ENCODE assay signal across 25 cellular contexts in the genomic region with DNA sequence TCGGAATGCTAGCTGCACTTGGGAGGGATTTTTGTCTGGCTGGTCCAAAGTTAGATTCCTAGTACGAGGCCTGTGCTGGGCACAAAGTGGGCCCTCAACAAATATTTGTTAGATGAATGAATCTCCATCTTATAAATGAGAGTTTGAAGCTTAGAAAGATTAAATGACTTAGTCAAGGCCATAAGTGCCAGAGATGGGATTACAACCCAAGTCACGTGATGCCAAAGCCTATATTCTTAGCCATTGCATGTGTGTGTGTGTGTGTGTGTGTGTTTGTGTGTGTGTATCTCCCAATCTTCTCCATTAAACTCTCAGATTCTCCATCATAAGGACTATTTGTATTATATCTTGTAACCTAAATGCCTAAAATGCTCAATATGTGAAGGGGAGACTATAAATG.
DNase-seq lines count a peak whose midpoint lies in the region; ATAC-seq, FAIRE-seq and TF ChIP-seq lines count a peak whose summit lies in the region.
"Had no signal": no experiment of that assay in that cellular context is flagged by ENCODE, and none has a peak within 500 bp of the region (broad histone marks: within the 10 kb centered on the region; RNA-seq: fewer than 3 reads in every experiment).

No MANE protein-coding gene starts in this region.

- no peak for TF ChIP-seq RAD21 in HepG2 (CRISPR knock-in tag; IDR thresholded peaks at IDR 0.05)
- TF ChIP-seq RAD21 in K562 (CRISPR knock-in tag; conservative IDR thresholded peaks at IDR 0.05 in 1 of 2, IDR thresholded peaks at IDR 0.05 in 1 of 2): no peak

- POLR2A ChIA-PET in HepG2 (lab: Yijun Ruan, JAX) (no interaction called here), K562 (lab: Yijun Ruan, JAX) (interaction anchor here (0.6 kb wide), 1 partner anchor 1033 kb away, joined by 3 read pairs; no protein-coding TSS in a partner anchor)

- FAIRE-seq in HepG2 (lab: Jason Lieb, UNC): no peak
- no peak for FAIRE-seq in K562 (lab: Jason Lieb, UNC)
- FAIRE-seq: A549, D721Med, GM12891, GM18507, H54 had no signal

- H3K27me3 Mint-ChIP-seq in progenitor cell of endocrine pancreas: no peaks in the 10 kb centered on the region

- intact Hi-C loops in HepG2 (cut with micrococcal nuclease; ENCODE audit: unreplicated experiment): no loop called here
- intact Hi-C loops in right lobe of liver (cut with DNase I): no loop called here
- intact Hi-C loops in K562 (cut with micrococcal nuclease): no loop called here

- H3K4me1 ChIP-seq in HepG2 (ENCODE audit: insufficient read depth, low read length) (peaks cover 29% of the 10 kb centered on the region), right lobe of liver (no peaks in the 10 kb centered on the region), K562 (replicated peaks in 1 of 2; ENCODE audit: control insufficient read depth in 2 of 2, insufficient read depth in 2 of 2, low read length in 2 of 2) (no peaks in the 10 kb centered on the region)
- H3K4me1 ChIP-seq: BLaER1 treated with 17β-estradiol and CSF1 and Interleukin-3, amounts not matched to agents 10 nM and 100 nM had no signal

- ATAC-seq in HepG2: no peak
- no peak for ATAC-seq in right lobe of liver
- ATAC-seq in K562: no peak
- ATAC-seq in GM18858 (IDR thresholded peaks at IDR 0.05; ENCODE audit: unreplicated experiment): no peak
- ATAC-seq: A549 had no signal

- in situ Hi-C loops in HepG2 (cut with HindIII; ENCODE audit: extremely low pct_ligation_motif_present, low pct_unique_long_range_greater_than_20kb): no loop called here
- in situ Hi-C loops in K562 (cut with MboI): no loop called here

- H3K9me3 ChIP-seq in HepG2 (ENCODE audit: low read length): no peaks in the 10 kb centered on the region
- H3K9me3 ChIP-seq in right lobe of liver: no peaks in the 10 kb centered on the region
- H3K9me3 ChIP-seq in K562 (replicated peaks; ENCODE audit: control insufficient read depth, insufficient read depth, low read depth, low read length): no peaks in the 10 kb centered on the region
- H3K9me3 ChIP-seq: BE2C had no signal

- BruUV-seq in HepG2 (replicated peaks; lab: Mats Ljungman, UMichigan) (no TSS peak), K562 (replicated peaks; lab: Mats Ljungman, UMichigan) (no TSS peak)

- H3K4me3 ChIP-seq in HepG2 (replicated peaks in 1 of 3; ENCODE audit: insufficient read depth in 1 of 3, low read depth in 2 of 3, low read length in 3 of 3) (no peak overlapping the region), right lobe of liver (no peak overlapping the region), K562 (no peak overlapping the region)
- H3K4me3 ChIP-seq: A549; BLaER1 treated with 17β-estradiol and CSF1 and Interleukin-3, amounts not matched to agents 10 nM and 100 nM had no signal

- H3K4me1 Mint-ChIP-seq in progenitor cell of endocrine pancreas (ENCODE audit: low read depth): peaks cover 8% of the 10 kb centered on the region
- H3K4me1 Mint-ChIP-seq: CD14-positive monocyte; CD8-positive, alpha-beta memory T cell had no signal

- TF ChIP-seq POLR2A in HepG2 (IDR thresholded peaks at IDR 0.05; ENCODE audit: insufficient read depth in 1 of 2, low read depth in 2 of 2, low read length in 2 of 2): no peak
- TF ChIP-seq POLR2A in right lobe of liver (IDR thresholded peaks at IDR 0.05): no peak
- no peak for TF ChIP-seq POLR2A in K562 (conservative IDR thresholded peaks at IDR 0.05)

- H2AFZ ChIP-seq in HepG2 (ENCODE audit: low read length): no peak overlapping the region
- H2AFZ ChIP-seq in K562 (ENCODE audit: low read depth, low read length): no peak overlapping the region

- peak overlapping the region; percentile 28 for H3K27ac Mint-ChIP-seq in progenitor cell of endocrine pancreas
- H3K27ac Mint-ChIP-seq: CD14-positive monocyte; CD4-positive, alpha-beta T cell; CD8-positive, alpha-beta memory T cell had no signal

- no peaks in the 10 kb centered on the region for H3K36me3 Mint-ChIP-seq in progenitor cell of endocrine pancreas (ENCODE audit: insufficient read depth)
- H3K36me3 Mint-ChIP-seq: CD14-positive monocyte; CD8-positive, alpha-beta memory T cell had no signal

- no peak overlapping the region for H3K4me3 Mint-ChIP-seq in progenitor cell of endocrine pancreas (ENCODE audit: low read depth)
- H3K4me3 Mint-ChIP-seq: CD14-positive monocyte; CD4-positive, alpha-beta T cell; CD8-positive, alpha-beta memory T cell had no signal

- DNase-seq in HepG2 (ENCODE audit: low spot score) (no peak), right lobe of liver (no peak), K562 (ENCODE audit: extremely low read depth in 1 of 4, low spot score in 3 of 4) (no peak), progenitor cell of endocrine pancreas (ENCODE audit: low spot score, unreplicated experiment) (no peak), NCI-H345 treated with DMSO at 0.1 percent for 48 hours (lab: John Stamatoyannopoulos, UW; ENCODE audit: unreplicated experiment) (no peak)
- DNase-seq: 8988T; ACHN; AML-193; BE2C; CD4-positive, alpha-beta T cell; CD8-positive, alpha-beta memory T cell; DMS 273 treated with DMSO at 0.1 percent for 48 hours; DMS79; EL; GDM1; GOT3; HCEC 1CT had no signal

- peaks cover 8% of the 10 kb centered on the region for H3K9me3 Mint-ChIP-seq in progenitor cell of endocrine pancreas (ENCODE audit: low read depth)
- H3K9me3 Mint-ChIP-seq: CD4-positive, alpha-beta T cell had no signal

- H4K20me1 ChIP-seq in HepG2 (ENCODE audit: insufficient read depth, low read length): no peaks in the 10 kb centered on the region
- no peaks in the 10 kb centered on the region for H4K20me1 ChIP-seq in K562 (replicated peaks; ENCODE audit: control insufficient read depth, insufficient read depth, low read length)
- H4K20me1 ChIP-seq: BLaER1 treated with 17β-estradiol and CSF1 and Interleukin-3, amounts not matched to agents 10 nM and 100 nM had no signal

- H3K9me1 ChIP-seq in K562 (ENCODE audit: control insufficient read depth, insufficient read depth, low read length): no peaks in the 10 kb centered on the region

- CTCF ChIA-PET in HepG2 (lab: Yijun Ruan, JAX; ENCODE audit: low intra/inter-chr PET ratio, low total read pairs): no interaction called here
- CTCF ChIA-PET in K562 (lab: Yijun Ruan, JAX; ENCODE audit: low intra/inter-chr PET ratio): no interaction called here

- H3K27me3 ChIP-seq in HepG2 (ENCODE audit: control insufficient read depth in 1 of 2, insufficient read depth in 2 of 2, low read length in 2 of 2): no peaks in the 10 kb centered on the region
- H3K27me3 ChIP-seq in right lobe of liver: no peaks in the 10 kb centered on the region
- H3K27me3 ChIP-seq in K562 (ENCODE audit: control insufficient read depth in 2 of 2, insufficient read depth in 2 of 2, low read length in 2 of 2): no peaks in the 10 kb centered on the region
- H3K27me3 ChIP-seq: BE2C; BLaER1 treated with 17β-estradiol and CSF1 and Interleukin-3, amounts not matched to agents 10 nM and 100 nM had no signal

- 46% methylated on average over 3 of the region's 3 CpGs for WGBS in HepG2 (ENCODE audit: low lambda C conversion rate)
- WGBS in right lobe of liver (ENCODE audit: insufficient coverage, low coverage, low lambda C conversion rate, missing lambda C conversion rate): 71% methylated on average over 3 of the region's 3 CpGs
- 0% methylated on average over 3 of the region's 3 CpGs for WGBS in K562 (ENCODE audit: insufficient coverage, low coverage, missing lambda C conversion rate)

- H3K79me2 ChIP-seq in HepG2 (ENCODE audit: insufficient read depth, low read length) (no peaks in the 10 kb centered on the region), K562 (ENCODE audit: control insufficient read depth, insufficient read depth, low read length) (no peaks in the 10 kb centered on the region)

- H3K27ac ChIP-seq in HepG2 (ENCODE audit: extremely low read length, insufficient read depth, low read length) (no peak overlapping the region), right lobe of liver (no peak overlapping the region), K562 (ENCODE audit: extremely low read depth, low read depth, low read length) (no peak overlapping the region)
- H3K27ac ChIP-seq: BLaER1 treated with 17β-estradiol and CSF1 and Interleukin-3, amounts not matched to agents 10 nM and 100 nM had no signal

- H3K4me2 ChIP-seq in HepG2 (ENCODE audit: low read depth, low read length): no peak overlapping the region
- no peak overlapping the region for H3K4me2 ChIP-seq in K562 (ENCODE audit: insufficient read depth, low read length)
- H3K4me2 ChIP-seq: A549; BLaER1 treated with 17β-estradiol and CSF1 and Interleukin-3, amounts not matched to agents 10 nM and 100 nM had no signal

- H3K36me3 ChIP-seq in HepG2 (replicated peaks in 1 of 2; ENCODE audit: control insufficient read depth in 1 of 2, insufficient read depth in 2 of 2, low read length in 2 of 2) (no peaks in the 10 kb centered on the region), right lobe of liver (no peaks in the 10 kb centered on the region), K562 (ENCODE audit: control insufficient read depth, insufficient read depth, low read length) (no peaks in the 10 kb centered on the region)
- H3K36me3 ChIP-seq: BE2C; BLaER1 treated with 17β-estradiol and CSF1 and Interleukin-3, amounts not matched to agents 10 nM and 100 nM had no signal

- TF ChIP-seq EP300 in HepG2 (IDR thresholded peaks at IDR 0.05; ENCODE audit: low read depth in 2 of 2, low read length in 2 of 2): no peak
- TF ChIP-seq EP300 in HepG2 (CRISPR knock-in tag; IDR thresholded peaks at IDR 0.05; ENCODE audit: borderline replicate concordance): no peak
- no peak for TF ChIP-seq EP300 in K562 (IDR thresholded peaks at IDR 0.05; ENCODE audit: low read length)

- TF ChIP-seq CTCF in HepG2 (CRISPR knock-in tag; IDR thresholded peaks at IDR 0.05): no peak
- no peak for TF ChIP-seq CTCF in right lobe of liver (IDR thresholded peaks at IDR 0.05)
- no peak for TF ChIP-seq CTCF in K562 (IDR thresholded peaks at IDR 0.05 in 2 of 3, conservative IDR thresholded peaks at IDR 0.05 in 1 of 3; ENCODE audit: insufficient read depth in 2 of 3, low read depth in 1 of 3, low read length in 3 of 3)
- no peak for TF ChIP-seq CTCF in progenitor cell of endocrine pancreas (IDR thresholded peaks at IDR 0.05; ENCODE audit: unreplicated experiment)

- no peak overlapping the region for H3K9ac ChIP-seq in HepG2 (ENCODE audit: insufficient read depth, low read depth, low read length)
- H3K9ac ChIP-seq in K562 (ENCODE audit: insufficient read depth in 1 of 2, low read depth in 2 of 2, low read length in 2 of 2): no peak overlapping the region
- H3K9ac ChIP-seq: BLaER1 treated with 17β-estradiol and CSF1 and Interleukin-3, amounts not matched to agents 10 nM and 100 nM had no signal

TF ChIP-seq in HepG2, 621 proteins besides CTCF, POLR2A, EP300 and RAD21 (continues in another document):
- no peak for TF ChIP-seq U2AF2 (IDR thresholded peaks at IDR 0.05; ENCODE audit: low read depth, low read length)
- peak; percentile 52 for TF ChIP-seq RAD51 (IDR thresholded peaks at IDR 0.05; ENCODE audit: borderline replicate concordance)
